In genomic region chr22:41532908-41533825, GRCh38 we compare ENCODE assay signal across 9 cellular contexts. TPM values are rescaled to one million over a fixed set of nuclear protein-coding genes. Genes with fewer than 3 reads are reported as not detected.
A peak's percentile ranks its signal among the peaks of the same experiment; 100 is the strongest.
DNase-seq lines count a peak whose midpoint lies in the region; ATAC-seq, FAIRE-seq and TF ChIP-seq lines count a peak whose summit lies in the region.
"Had no signal": no experiment of that assay in that cellular context is flagged by ENCODE, and none has a peak within 500 bp of the region (broad histone marks: within the 10 kb centered on the region; RNA-seq: fewer than 3 reads in every experiment).

No MANE protein-coding gene starts in this region.

- H3K9ac ChIP-seq in fibroblast of lung (ENCODE audit: insufficient read depth, low read length), result no peak overlapping the region
- H3K9ac ChIP-seq in neuronal stem cell (ENCODE audit: low read depth, low read length, poor library complexity), result no peak overlapping the region

- H2AK5ac ChIP-seq in neuronal stem cell (ENCODE audit: low read depth, low read length), result no peak overlapping the region

- H3K23ac ChIP-seq in neuronal stem cell (ENCODE audit: low read depth, low read length, poor library complexity), result no peak overlapping the region

- no peaks in the 10 kb centered on the region for H3K27me3 Mint-ChIP-seq in activated T-cell treated with anti-CD3 and anti-CD28 coated beads, Interleukin-2, amount 50 U/mL, for 72 hours (ENCODE audit: low read depth)
- H3K27me3 Mint-ChIP-seq: stimulated activated naive CD8-positive, alpha-beta T cell treated with anti-CD3 and anti-CD28 coated beads, Interleukin-15, Interleukin-2, amounts not matched to agents 100 ng/mL and 50 ng/mL, for 24 hours had no signal

- DNase-seq in AG04450 (ENCODE audit: low read depth, low spot score) (no peak), GM19239 (ENCODE audit: insufficient read length, low spot score) (peak; percentile 85), OCI-M1 (lab: John Stamatoyannopoulos, UW) (peak; percentile 81), fibroblast of lung (ENCODE audit: low read depth in 2 of 2) (peak; percentile 30 to 63), neuronal stem cell (ENCODE audit: low spot score) (peak; percentile 70)
- DNase-seq in activated T-cell treated with anti-CD3 and anti-CD28 coated beads, Interleukin-2, amount 50 U/mL, for 72 hours, result peak; percentile 77 to 83

- no peak overlapping the region for H2BK12ac ChIP-seq in neuronal stem cell (ENCODE audit: low read length)

- no peak overlapping the region for H3K14ac ChIP-seq in neuronal stem cell (ENCODE audit: low read length)

- H3K27me3 ChIP-seq in AG04450 (ENCODE audit: control insufficient read depth, insufficient read depth, low read length) (no peaks in the 10 kb centered on the region), fibroblast of lung (ENCODE audit: control insufficient read depth, insufficient read depth, low read length) (no peaks in the 10 kb centered on the region), neuronal stem cell (ENCODE audit: control insufficient read depth in 3 of 3, insufficient read depth in 3 of 3, low read depth in 1 of 3, low read length in 3 of 3) (no peaks in the 10 kb centered on the region)

- CTCF ChIA-PET in AG04450 (lab: Charles Lee), result interaction anchor here (0.6 to 2.2 kb wide), 7 partner anchors 10 to 158 kb away, joined by 3 to 19 read pairs (median 3); partner anchors contain the start of genes PMM1 and POLR3H

- no peak overlapping the region for H4K8ac ChIP-seq in neuronal stem cell (ENCODE audit: low read depth, low read length)

- no peak overlapping the region for H4K91ac ChIP-seq in neuronal stem cell (ENCODE audit: low read depth, low read length, poor library complexity)

- H3K4me1 Mint-ChIP-seq in activated T-cell treated with anti-CD3 and anti-CD28 coated beads, Interleukin-2, amount 50 U/mL, for 72 hours (ENCODE audit: low read depth), result no peaks in the 10 kb centered on the region

- FAIRE-seq in GM19239 (lab: Jason Lieb, UNC), result peak; percentile 63

- no peaks in the 10 kb centered on the region for H4K20me1 ChIP-seq in fibroblast of lung (ENCODE audit: control insufficient read depth, extremely low read depth, insufficient read depth, low read length)

- H3K9me3 Mint-ChIP-seq in activated T-cell treated with anti-CD3 and anti-CD28 coated beads, Interleukin-2, amount 50 U/mL, for 72 hours, result no peaks in the 10 kb centered on the region
- H3K9me3 Mint-ChIP-seq: stimulated activated naive CD8-positive, alpha-beta T cell treated with anti-CD3 and anti-CD28 coated beads, Interleukin-15, Interleukin-2, amounts not matched to agents 100 ng/mL and 50 ng/mL, for 24 hours had no signal

- H3K27ac Mint-ChIP-seq in activated T-cell treated with anti-CD3 and anti-CD28 coated beads, Interleukin-2, amount 50 U/mL, for 72 hours, result peak overlapping the region; percentile 72
- H3K27ac Mint-ChIP-seq: stimulated activated naive CD8-positive, alpha-beta T cell treated with anti-CD3 and anti-CD28 coated beads, Interleukin-15, Interleukin-2, amounts not matched to agents 100 ng/mL and 50 ng/mL, for 24 hours had no signal

- H3K18ac ChIP-seq in neuronal stem cell (ENCODE audit: low read length), result no peak overlapping the region

- H3K9me3 ChIP-seq in AG04450 (ENCODE audit: control insufficient read depth, insufficient read depth, low read length) (no peaks in the 10 kb centered on the region; the same call in 1 of the 2 replicates), fibroblast of lung (ENCODE audit: control insufficient read depth, insufficient read depth, low read depth, low read length) (no peaks in the 10 kb centered on the region), neuronal stem cell (replicated peaks in 1 of 2; ENCODE audit: control insufficient read depth in 2 of 2, insufficient read depth in 1 of 2, low read depth in 1 of 2, low read length in 2 of 2) (no peaks in the 10 kb centered on the region)

- H2BK5ac ChIP-seq in neuronal stem cell (ENCODE audit: low read length), result no peak overlapping the region

- peak; percentile 73 to 87 for ATAC-seq in activated T-cell treated with anti-CD3 and anti-CD28 coated beads, Interleukin-2, amount 50 U/mL, for 72 hours (replicated peaks in 1 of 2)
- ATAC-seq in HG03175 (IDR thresholded peaks at IDR 0.05; ENCODE audit: unreplicated experiment), result no peak

- H2BK120ac ChIP-seq in neuronal stem cell (ENCODE audit: low read depth, low read length), result no peak overlapping the region

- H3K36me3 Mint-ChIP-seq in activated T-cell treated with anti-CD3 and anti-CD28 coated beads, Interleukin-2, amount 50 U/mL, for 72 hours (ENCODE audit: insufficient read depth in 2 of 2), result peaks cover 2 to 11% of the 10 kb centered on the region in 2 donors

- H3K79me1 ChIP-seq in neuronal stem cell (ENCODE audit: low read depth, low read length), result peaks cover 11% of the 10 kb centered on the region

- H3K4ac ChIP-seq in neuronal stem cell (ENCODE audit: low read length), result no peak overlapping the region

- TF ChIP-seq CTCF in AG04450 (IDR thresholded peaks at IDR 0.05; ENCODE audit: low read depth, low read length), result peak; percentile 80
- peak; percentile 71 to 84 for TF ChIP-seq CTCF in fibroblast of lung (conservative IDR thresholded peaks at IDR 0.05 in 1 of 2, IDR thresholded peaks at IDR 0.05 in 1 of 2; ENCODE audit: low read depth in 1 of 2, low read length in 2 of 2)

- H2AFZ ChIP-seq in fibroblast of lung (ENCODE audit: low read length), result no peak overlapping the region
- H2AFZ ChIP-seq in neuronal stem cell (ENCODE audit: low read length), result no peak overlapping the region

- peaks cover 12% of the 10 kb centered on the region for H3K79me2 ChIP-seq in fibroblast of lung (ENCODE audit: control insufficient read depth, insufficient read depth, low read length)

- no CpG with 5 or more reads among the region's 19 CpGs for WGBS in neuronal stem cell (ENCODE audit: extremely low coverage in 2 of 2, insufficient read length in 2 of 2, insufficient replicate concordance in 1 of 2), 2 donors

- H3K4me3 ChIP-seq in AG04450 (ENCODE audit: low read depth, low read length) (no peak overlapping the region), fibroblast of lung (replicated peaks in 1 of 4; ENCODE audit: control extremely low read depth in 1 of 4, insufficient read depth in 1 of 4, low read depth in 3 of 4, low read length in 4 of 4) (no peak overlapping the region), neuronal stem cell (ENCODE audit: low read length in 2 of 2) (no peak overlapping the region)

- no peaks in the 10 kb centered on the region for H3K4me1 ChIP-seq in fibroblast of lung (ENCODE audit: control insufficient read depth, extremely low read depth, insufficient read depth, low read length)
- H3K4me1 ChIP-seq in neuronal stem cell (ENCODE audit: control insufficient read depth in 2 of 2, insufficient read depth in 1 of 2, low read depth in 1 of 2, low read length in 2 of 2), result no peaks in the 10 kb centered on the region

- H3K4me2 ChIP-seq in fibroblast of lung (ENCODE audit: extremely low read depth, insufficient read depth, low read length) (no peak overlapping the region), neuronal stem cell (ENCODE audit: insufficient read depth, low read length, poor library complexity, severe bottlenecking) (no peak overlapping the region)

- H3K4me3 Mint-ChIP-seq in activated T-cell treated with anti-CD3 and anti-CD28 coated beads, Interleukin-2, amount 50 U/mL, for 72 hours, result no peak overlapping the region
- H3K4me3 Mint-ChIP-seq: stimulated activated naive CD8-positive, alpha-beta T cell treated with anti-CD3 and anti-CD28 coated beads, Interleukin-15, Interleukin-2, amounts not matched to agents 100 ng/mL and 50 ng/mL, for 24 hours had no signal

- peak overlapping the region; percentile 28 for H2BK15ac ChIP-seq in neuronal stem cell (ENCODE audit: low read length)

- POLR2A ChIA-PET in AG04450 (lab: Yijun Ruan, JAX), result no interaction called here

- H3K27ac ChIP-seq in AG04450 (ENCODE audit: low read depth, low read length), result no peak overlapping the region
- peak overlapping the region; percentile 5 for H3K27ac ChIP-seq in fibroblast of lung (ENCODE audit: insufficient read depth, low read length)
- no peak overlapping the region for H3K27ac ChIP-seq in neuronal stem cell (replicated peaks; ENCODE audit: low read length)
- peak overlapping the region; percentile 70 for H3K27ac ChIP-seq in temporal lobe (ENCODE audit: low read depth, low read length)

- H3K36me3 ChIP-seq in fibroblast of lung (ENCODE audit: control insufficient read depth, insufficient read depth, low read length) (peaks cover 33% of the 10 kb centered on the region), neuronal stem cell (replicated peaks in 1 of 2; ENCODE audit: control insufficient read depth in 2 of 2, insufficient read depth in 2 of 2, low read length in 2 of 2) (peaks cover 38 to 69% of the 10 kb centered on the region in 2 donors)

RNA-seq across cellular contexts. Expression of gene POLR3H, which starts 11.1 kb away (rescaled TPM):
- polyA plus RNA-seq in AG04450 (2011; rRNA removed), result 36.3 and 41.1 TPM in 2 replicates
- polyA minus RNA-seq in AG04450 (2011; rRNA and poly(A)+ RNA removed), result 26.7 and 28.1 TPM in 2 replicates
- total RNA-seq in activated T-cell treated with anti-CD3 and anti-CD28 coated beads, Interleukin-2, amount 50 U/mL, for 72 hours, result 10 to 100 TPM; 11.6 to 15.6 TPM
- total RNA-seq in fibroblast of lung, result 15.4 and 19.7 TPM in 2 replicates
- 42.6 and 62.5 TPM in 2 replicates for polyA plus RNA-seq in fibroblast of lung
- 45.0 and 75.3 TPM in 2 replicates for polyA plus RNA-seq in fibroblast of lung (2012)
- 86.8 and 140 TPM in 2 replicates for polyA minus RNA-seq in fibroblast of lung (ENCODE audit: low replicate concordance)
- 16.8 TPM for polyA plus RNA-seq in neuronal stem cell (2013, experiment 1 of 2)
- 16.3 TPM for polyA plus RNA-seq in neuronal stem cell (2013, experiment 2 of 2)
- 20.4 TPM for total RNA-seq in temporal lobe

RNA-seq across cellular contexts. Expression of gene CSDC2, which starts 27.6 kb away (rescaled TPM):
- polyA plus RNA-seq in AG04450 (2011; rRNA removed) (12.4 and 21.2 TPM in 2 replicates), fibroblast of lung (3.3 and 11.2 TPM in 2 replicates)
- 5.6 and 9.4 TPM in 2 replicates for polyA minus RNA-seq in AG04450 (2011; rRNA and poly(A)+ RNA removed)
- total RNA-seq in activated T-cell treated with anti-CD3 and anti-CD28 coated beads, Interleukin-2, amount 50 U/mL, for 72 hours, result not detected
- total RNA-seq in fibroblast of lung (8.2 and 15.2 TPM in 2 replicates), temporal lobe (11.8 TPM)
- polyA plus RNA-seq in fibroblast of lung (2012), result 8.2 and 32.3 TPM in 2 replicates
- 6.2 and 14.9 TPM in 2 replicates for polyA minus RNA-seq in fibroblast of lung (ENCODE audit: low replicate concordance)
- 1.4 TPM for polyA plus RNA-seq in neuronal stem cell (2013, experiment 1 of 2)
- 1.4 TPM for polyA plus RNA-seq in neuronal stem cell (2013, experiment 2 of 2)

RNA-seq across cellular contexts. Expression of gene PMM1, which starts 56.5 kb away (rescaled TPM):
- 60.7 and 72.5 TPM in 2 replicates for polyA plus RNA-seq in AG04450 (2011; rRNA removed)
- 30.2 and 44.4 TPM in 2 replicates for polyA minus RNA-seq in AG04450 (2011; rRNA and poly(A)+ RNA removed)
- 10 to 100 TPM; 84.3 to 86.2 TPM for total RNA-seq in activated T-cell treated with anti-CD3 and anti-CD28 coated beads, Interleukin-2, amount 50 U/mL, for 72 hours
- total RNA-seq in fibroblast of lung, result 26.2 and 32.4 TPM in 2 replicates
- polyA plus RNA-seq in fibroblast of lung, result 73.0 and 110 TPM in 2 replicates
- 79.3 and 106 TPM in 2 replicates for polyA plus RNA-seq in fibroblast of lung (2012)
- 58.3 and 100 TPM in 2 replicates for polyA minus RNA-seq in fibroblast of lung (ENCODE audit: low replicate concordance)
- 13.7 TPM for polyA plus RNA-seq in neuronal stem cell (2013, experiment 1 of 2)
- 12.6 TPM for polyA plus RNA-seq in neuronal stem cell (2013, experiment 2 of 2)
- total RNA-seq in temporal lobe, result 22.6 TPM

Comparison
In these comparisons a context has a peak if more than half of its experiments do, and no peak if none do; other contexts are left out.
1. H3K27ac ChIP-seq: peak in fibroblast of lung (single experiment) and temporal lobe (single experiment); none in AG04450 (single experiment) and neuronal stem cell (single experiment).